ENCODE assay signal across 9 cellular contexts in the genomic region with DNA sequence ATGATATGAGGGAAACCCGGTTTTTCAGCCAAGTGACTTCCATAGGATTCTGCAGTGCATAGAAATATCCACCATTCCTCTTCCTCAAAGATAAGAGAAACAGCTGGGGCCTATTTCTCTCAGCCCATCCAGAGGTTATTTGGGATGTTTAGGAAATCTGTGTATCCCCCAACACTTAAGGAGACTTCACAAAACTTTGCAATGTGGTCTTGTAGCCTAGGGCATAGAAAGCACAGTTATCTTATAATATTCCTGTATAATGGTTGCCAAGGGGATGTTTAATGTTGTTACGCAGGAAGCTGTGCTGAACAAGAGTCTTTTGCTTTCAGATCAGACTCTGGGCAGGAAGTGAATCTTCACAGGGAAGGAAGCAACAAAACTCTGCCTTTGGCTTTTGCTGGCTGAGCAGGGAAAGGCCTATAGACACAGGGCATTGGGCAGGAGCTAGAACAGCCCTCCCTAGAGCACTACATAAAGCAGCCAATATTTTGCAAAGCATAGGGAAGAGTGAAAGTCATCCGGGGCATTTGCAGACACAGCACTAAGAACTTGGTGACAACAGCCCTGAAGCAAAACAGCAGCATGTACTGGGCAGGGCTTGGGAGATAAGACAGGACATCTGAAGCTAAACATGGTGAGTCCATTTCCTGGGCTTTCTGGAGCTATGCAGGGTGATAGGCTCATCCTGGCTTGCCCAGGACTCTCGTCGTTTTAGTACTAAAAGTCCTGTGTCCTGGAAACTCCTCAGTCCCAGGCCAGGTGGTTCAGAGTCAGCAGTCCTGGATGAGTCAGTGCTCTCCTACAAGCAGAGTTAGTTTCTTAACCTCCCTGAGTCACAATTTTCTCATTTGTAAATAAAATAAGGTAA. TPM values are rescaled to one million over a fixed set of nuclear protein-coding genes. Genes with fewer than 3 reads are reported as not detected.
DNase-seq lines count a peak whose midpoint lies in the region; ATAC-seq and TF ChIP-seq lines count a peak whose summit lies in the region.
"Had no signal": no experiment of that assay in that cellular context is flagged by ENCODE, and none has a peak within 500 bp of the region (broad histone marks: within the 10 kb centered on the region; RNA-seq: fewer than 3 reads in every experiment).

No MANE protein-coding gene starts in this region.

- H3K4me1 Mint-ChIP-seq in activated T-cell treated with anti-CD3 and anti-CD28 coated beads, Interleukin-2, amount 50 U/mL, for 4 hours (ENCODE audit: low read depth), result peaks cover 27% of the 10 kb centered on the region

- H3K36me3 Mint-ChIP-seq in activated T-cell treated with anti-CD3 and anti-CD28 coated beads, Interleukin-2, amount 50 U/mL, for 4 hours (ENCODE audit: insufficient read depth), result peaks cover 8% of the 10 kb centered on the region
- H3K36me3 Mint-ChIP-seq: naive B cell had no signal

- H3K9me3 Mint-ChIP-seq in activated T-cell treated with anti-CD3 and anti-CD28 coated beads, Interleukin-2, amount 50 U/mL, for 4 hours, result peaks cover 4% of the 10 kb centered on the region

- H3K4me3 ChIP-seq in skeletal muscle satellite cell (ENCODE audit: low read length), result peak overlapping the region; percentile 34

- DNase-seq in COLO829 (ENCODE audit: low spot score) (peak; percentile 83), LoVo (ENCODE audit: low spot score) (peak; percentile 65), glomerular visceral epithelial cell (ENCODE audit: extremely low spot score) (peak; percentile 83), GM13977 (ENCODE audit: low spot score) (no peak)
- no peak for DNase-seq in activated T-cell treated with anti-CD3 and anti-CD28 coated beads, Interleukin-2, amount 50 U/mL, for 4 hours
- DNase-seq: naive B cell had no signal

- peaks cover 23% of the 10 kb centered on the region for H3K4me1 ChIP-seq in skeletal muscle satellite cell (ENCODE audit: control insufficient read depth, insufficient read depth, low read length)

- H3K27me3 ChIP-seq in skeletal muscle satellite cell (ENCODE audit: control insufficient read depth, insufficient read depth, low read length), result peaks cover 25% of the 10 kb centered on the region

- in situ Hi-C loops in GM13977 (cut with MboI; ENCODE audit: low pct_unique_long_range_greater_than_20kb, low sequenced_read_pairs, unreplicated experiment), result loop anchor here (10.0 to 25.0 kb wide), 4 partner anchors 66 to 454 kb away; partner anchors contain the start of gene CMTM2

- no peak for TF ChIP-seq CTCF in GM13977 (IDR thresholded peaks at IDR 0.05; ENCODE audit: extremely low read depth, insufficient read depth, missing control alignments)

- no peaks in the 10 kb centered on the region for H3K36me3 ChIP-seq in skeletal muscle satellite cell (ENCODE audit: insufficient read depth, low read length)

- H3K27me3 Mint-ChIP-seq in activated T-cell treated with anti-CD3 and anti-CD28 coated beads, Interleukin-2, amount 50 U/mL, for 4 hours (ENCODE audit: low read depth), result peaks cover 6% of the 10 kb centered on the region

- H3K9ac ChIP-seq in skeletal muscle satellite cell (ENCODE audit: low read depth, low read length), result no peak overlapping the region

- no peaks in the 10 kb centered on the region for H3K9me3 ChIP-seq in skeletal muscle satellite cell (replicated peaks; ENCODE audit: low read length)

- peak; percentile 79 to 81 for ATAC-seq in activated T-cell treated with anti-CD3 and anti-CD28 coated beads, Interleukin-2, amount 50 U/mL, for 4 hours
- ATAC-seq in GM18511 (IDR thresholded peaks at IDR 0.05; ENCODE audit: unreplicated experiment) (no peak), GM21528 (IDR thresholded peaks at IDR 0.05; ENCODE audit: low FRiP score, unreplicated experiment) (no peak)

- peak overlapping the region; percentile 66 for H3K4me2 ChIP-seq in skeletal muscle satellite cell (ENCODE audit: low read length)

- peak overlapping the region; percentile 80 for H3K4me3 Mint-ChIP-seq in activated T-cell treated with anti-CD3 and anti-CD28 coated beads, Interleukin-2, amount 50 U/mL, for 4 hours

RNA-seq across cellular contexts. Expression of gene BEAN1, which starts 18.7 kb away (rescaled TPM):
- not detected for total RNA-seq in activated T-cell treated with anti-CD3 and anti-CD28 coated beads, Interleukin-2, amount 50 U/mL, for 4 hours
- total RNA-seq in skeletal muscle satellite cell (2012; rRNA removed), result 0.51 and 1.3 TPM in 2 replicates

RNA-seq across cellular contexts. Expression of gene CDH5, which starts 41.9 kb away (rescaled TPM):
- under 1 TPM in 1 of 3 donors, not detected in 2; 0.13 TPM for total RNA-seq in activated T-cell treated with anti-CD3 and anti-CD28 coated beads, Interleukin-2, amount 50 U/mL, for 4 hours
- 0.25 TPM in 1 of 2 replicates, not detected in the other for total RNA-seq in skeletal muscle satellite cell (2012; rRNA removed)

Comparison
In these comparisons a context has a peak if more than half of its experiments do, and no peak if none do; other contexts are left out.
1. DNase-seq: peak in COLO829 (single experiment), LoVo (single experiment) and glomerular visceral epithelial cell (single experiment); none in activated T-cell treated with anti-CD3 and anti-CD28 coated beads, Interleukin-2, amount 50 U/mL, for 4 hours (single experiment) and GM13977 (single experiment).
2. ATAC-seq: peak in activated T-cell treated with anti-CD3 and anti-CD28 coated beads, Interleukin-2, amount 50 U/mL, for 4 hours (2 of 2); none in GM18511 (single experiment) and GM21528 (single experiment).